Comparison of ENCODE assay signal across 19 cellular contexts in the genomic region with DNA sequence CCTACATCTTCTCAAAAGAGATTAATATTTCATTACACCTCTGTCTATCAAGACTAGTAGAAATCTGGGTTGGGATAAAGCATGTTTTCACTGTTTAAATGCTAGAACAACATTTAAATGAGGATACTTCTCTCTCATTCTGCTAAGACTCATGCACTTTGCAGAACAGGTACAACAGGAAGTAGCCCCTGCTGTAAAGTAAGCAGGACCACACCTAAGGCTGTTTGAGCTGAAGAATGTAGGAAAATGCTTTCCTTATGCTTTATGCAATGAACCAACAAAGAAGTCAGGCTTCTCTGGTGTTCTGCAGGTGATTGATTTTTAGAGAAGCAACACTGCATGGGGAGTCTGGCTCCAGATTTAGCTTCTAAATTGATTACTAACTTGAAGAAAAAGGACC.
DNase-seq lines count a peak whose midpoint lies in the region; ATAC-seq, FAIRE-seq and TF ChIP-seq lines count a peak whose summit lies in the region.
"Had no signal": no experiment of that assay in that cellular context is flagged by ENCODE, and none has a peak within 500 bp of the region (broad histone marks: within the 10 kb centered on the region; RNA-seq: fewer than 3 reads in every experiment).

No MANE protein-coding gene starts in this region.

- CTCF ChIA-PET in WTC11 (lab: Charles Lee) = interaction anchor here (2.0 to 2.1 kb wide), 2 partner anchors 103 to 191 kb away, joined by 6 to 8 read pairs; no protein-coding TSS in a partner anchor
- CTCF ChIA-PET in activated CD4-positive, alpha-beta T cell treated with anti-CD3 and anti-CD28 coated beads for 36 hours (lab: Charles Lee) = no interaction called here

- H4K20me1 ChIP-seq in hepatocyte (ENCODE audit: insufficient read depth, poor library complexity, severe bottlenecking) = no peaks in the 10 kb centered on the region
- H4K20me1 ChIP-seq: BLaER1 treated with 17β-estradiol and CSF1 and Interleukin-3, amounts not matched to agents 10 nM and 100 nM had no signal

- H3K4me1 Mint-ChIP-seq in WTC11 (0 out of 2 replicates have a peak, but pooled peaks cover 9% of the 10 kb centered on the region), type B pancreatic cell (ENCODE audit: unreplicated experiment) (peaks cover 10% of the 10 kb centered on the region)
- no peaks in the 10 kb centered on the region for H3K4me1 Mint-ChIP-seq in activated CD4-positive, alpha-beta T cell treated with anti-CD3 and anti-CD28 coated beads for 36 hours
- H3K4me1 Mint-ChIP-seq: CD8-positive, alpha-beta memory T cell had no signal

- no peak overlapping the region for H3K4me3 ChIP-seq in hepatocyte
- H3K4me3 ChIP-seq: BLaER1 treated with 17β-estradiol and CSF1 and Interleukin-3, amounts not matched to agents 10 nM and 100 nM; SK-N-MC had no signal

- H3K36me3 Mint-ChIP-seq in WTC11 (peaks cover 10% of the 10 kb centered on the region), type B pancreatic cell (peaks cover 3% of the 10 kb centered on the region)
- H3K36me3 Mint-ChIP-seq in activated CD4-positive, alpha-beta T cell treated with anti-CD3 and anti-CD28 coated beads for 36 hours (ENCODE audit: low read depth) = no peaks in the 10 kb centered on the region
- H3K36me3 Mint-ChIP-seq: CD8-positive, alpha-beta memory T cell had no signal

- H3K27me3 Mint-ChIP-seq in WTC11 (ENCODE audit: low read depth) (no peaks in the 10 kb centered on the region), type B pancreatic cell (no peaks in the 10 kb centered on the region)
- peaks cover 3% of the 10 kb centered on the region for H3K27me3 Mint-ChIP-seq in activated CD4-positive, alpha-beta T cell treated with anti-CD3 and anti-CD28 coated beads for 36 hours

- H3K27me3 ChIP-seq in hepatocyte = no peaks in the 10 kb centered on the region
- H3K27me3 ChIP-seq: BLaER1 treated with 17β-estradiol and CSF1 and Interleukin-3, amounts not matched to agents 10 nM and 100 nM had no signal

- no peaks in the 10 kb centered on the region for H3K9me2 ChIP-seq in hepatocyte (replicated peaks; ENCODE audit: insufficient read depth)

- H3K36me3 ChIP-seq in hepatocyte (replicated peaks; ENCODE audit: insufficient read depth, low read depth) = no peaks in the 10 kb centered on the region
- H3K36me3 ChIP-seq: BLaER1 treated with 17β-estradiol and CSF1 and Interleukin-3, amounts not matched to agents 10 nM and 100 nM had no signal

- TF ChIP-seq CTCF in WTC11 (IDR thresholded peaks at IDR 0.05) = no peak
- TF ChIP-seq CTCF in hepatocyte (IDR thresholded peaks at IDR 0.05; ENCODE audit: poor library complexity) = no peak
- no peak for TF ChIP-seq CTCF in type B pancreatic cell (conservative IDR thresholded peaks at IDR 0.05)

- FAIRE-seq in urothelium cell line (lab: Jason Lieb, UNC) = no peak
- FAIRE-seq: GM12892, HepG2 had no signal

- ATAC-seq in WTC11 = peak; percentile 51
- no peak for ATAC-seq in activated CD4-positive, alpha-beta T cell treated with anti-CD3 and anti-CD28 coated beads for 36 hours
- ATAC-seq: HepG2 had no signal

- no peak overlapping the region for H3K27ac Mint-ChIP-seq in WTC11
- H3K27ac Mint-ChIP-seq in type B pancreatic cell = peak overlapping the region; percentile 77
- H3K27ac Mint-ChIP-seq in activated CD4-positive, alpha-beta T cell treated with anti-CD3 and anti-CD28 coated beads for 36 hours = no peak overlapping the region
- H3K27ac Mint-ChIP-seq: CD8-positive, alpha-beta memory T cell had no signal

- H3K4me1 ChIP-seq in hepatocyte (ENCODE audit: insufficient read depth) = no peaks in the 10 kb centered on the region
- H3K4me1 ChIP-seq: BLaER1 treated with 17β-estradiol and CSF1 and Interleukin-3, amounts not matched to agents 10 nM and 100 nM had no signal

- no peaks in the 10 kb centered on the region for H3K79me2 ChIP-seq in hepatocyte

- H3K4me2 ChIP-seq in hepatocyte = no peak overlapping the region
- H3K4me2 ChIP-seq: BLaER1 treated with 17β-estradiol and CSF1 and Interleukin-3, amounts not matched to agents 10 nM and 100 nM had no signal

- POLR2A ChIA-PET in WTC11 (lab: Charles Lee) = no interaction called here
- POLR2A ChIA-PET in activated CD4-positive, alpha-beta T cell treated with anti-CD3 and anti-CD28 coated beads for 36 hours (lab: Charles Lee) = no interaction called here

- H3K27ac ChIP-seq in hepatocyte = peak overlapping the region; percentile 43
- H3K27ac ChIP-seq: BLaER1 treated with 17β-estradiol and CSF1 and Interleukin-3, amounts not matched to agents 10 nM and 100 nM; SK-N-MC had no signal

- H2AFZ ChIP-seq in hepatocyte = no peak overlapping the region

- no peaks in the 10 kb centered on the region for H3K9me3 ChIP-seq in hepatocyte (ENCODE audit: low read depth)

- H3K9me3 Mint-ChIP-seq in WTC11 (peaks cover 26% of the 10 kb centered on the region), type B pancreatic cell (peaks cover 7% of the 10 kb centered on the region)
- H3K9me3 Mint-ChIP-seq in activated CD4-positive, alpha-beta T cell treated with anti-CD3 and anti-CD28 coated beads for 36 hours (ENCODE audit: low read depth) = peaks cover 5% of the 10 kb centered on the region

- intact Hi-C loops in activated CD4-positive, alpha-beta T cell treated with anti-CD3 and anti-CD28 coated beads for 36 hours (cut with DNase I, micrococcal nuclease) = no loop called here

- no peak overlapping the region for H3K4me3 Mint-ChIP-seq in WTC11
- peak overlapping the region; percentile 54 for H3K4me3 Mint-ChIP-seq in type B pancreatic cell
- no peak overlapping the region for H3K4me3 Mint-ChIP-seq in activated CD4-positive, alpha-beta T cell treated with anti-CD3 and anti-CD28 coated beads for 36 hours
- H3K4me3 Mint-ChIP-seq: CD8-positive, alpha-beta memory T cell had no signal

- peak; percentile 53 for DNase-seq in NCI-H748 (lab: John Stamatoyannopoulos, UW; ENCODE audit: unreplicated experiment)
- no peak for DNase-seq in NCI-H748 treated with DMSO at 0.1 percent for 48 hours (lab: John Stamatoyannopoulos, UW)
- DNase-seq in WTC11 (ENCODE audit: low spot score) = no peak
- DNase-seq in hepatocyte (ENCODE audit: low spot score) = peak; percentile 38
- DNase-seq in type B pancreatic cell (ENCODE audit: extremely low spot score, unreplicated experiment) = no peak
- no peak for DNase-seq in activated CD4-positive, alpha-beta T cell treated with anti-CD3 and anti-CD28 coated beads for 36 hours
- DNase-seq in urothelium cell line (ENCODE audit: low spot score) = no peak
- no peak for DNase-seq in NCI-H1930 (lab: John Stamatoyannopoulos, UW)
- DNase-seq: CD8-positive, alpha-beta memory T cell; GOT3; KG1; NCI-H1092; NCI-H146; NCI-H2081 treated with DMSO at 0.1 percent for 48 hours; NCI-H526 treated with DMSO at 0.1 percent for 48 hours had no signal

TF ChIP-seq in WTC11, 78 proteins besides CTCF, POLR2A, EP300 and RAD21 (continues in another document):
- TF ChIP-seq, protein P1, sequence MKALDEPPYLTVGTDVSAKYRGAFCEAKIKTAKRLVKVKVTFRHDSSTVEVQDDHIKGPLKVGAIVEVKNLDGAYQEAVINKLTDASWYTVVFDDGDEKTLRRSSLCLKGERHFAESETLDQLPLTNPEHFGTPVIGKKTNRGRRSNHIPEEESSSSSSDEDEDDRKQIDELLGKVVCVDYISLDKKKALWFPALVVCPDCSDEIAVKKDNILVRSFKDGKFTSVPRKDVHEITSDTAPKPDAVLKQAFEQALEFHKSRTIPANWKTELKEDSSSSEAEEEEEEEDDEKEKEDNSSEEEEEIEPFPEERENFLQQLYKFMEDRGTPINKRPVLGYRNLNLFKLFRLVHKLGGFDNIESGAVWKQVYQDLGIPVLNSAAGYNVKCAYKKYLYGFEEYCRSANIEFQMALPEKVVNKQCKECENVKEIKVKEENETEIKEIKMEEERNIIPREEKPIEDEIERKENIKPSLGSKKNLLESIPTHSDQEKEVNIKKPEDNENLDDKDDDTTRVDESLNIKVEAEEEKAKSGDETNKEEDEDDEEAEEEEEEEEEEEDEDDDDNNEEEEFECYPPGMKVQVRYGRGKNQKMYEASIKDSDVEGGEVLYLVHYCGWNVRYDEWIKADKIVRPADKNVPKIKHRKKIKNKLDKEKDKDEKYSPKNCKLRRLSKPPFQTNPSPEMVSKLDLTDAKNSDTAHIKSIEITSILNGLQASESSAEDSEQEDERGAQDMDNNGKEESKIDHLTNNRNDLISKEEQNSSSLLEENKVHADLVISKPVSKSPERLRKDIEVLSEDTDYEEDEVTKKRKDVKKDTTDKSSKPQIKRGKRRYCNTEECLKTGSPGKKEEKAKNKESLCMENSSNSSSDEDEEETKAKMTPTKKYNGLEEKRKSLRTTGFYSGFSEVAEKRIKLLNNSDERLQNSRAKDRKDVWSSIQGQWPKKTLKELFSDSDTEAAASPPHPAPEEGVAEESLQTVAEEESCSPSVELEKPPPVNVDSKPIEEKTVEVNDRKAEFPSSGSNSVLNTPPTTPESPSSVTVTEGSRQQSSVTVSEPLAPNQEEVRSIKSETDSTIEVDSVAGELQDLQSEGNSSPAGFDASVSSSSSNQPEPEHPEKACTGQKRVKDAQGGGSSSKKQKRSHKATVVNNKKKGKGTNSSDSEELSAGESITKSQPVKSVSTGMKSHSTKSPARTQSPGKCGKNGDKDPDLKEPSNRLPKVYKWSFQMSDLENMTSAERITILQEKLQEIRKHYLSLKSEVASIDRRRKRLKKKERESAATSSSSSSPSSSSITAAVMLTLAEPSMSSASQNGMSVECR (CRISPR knock-in tag; IDR thresholded peaks at IDR 0.05; ENCODE audit: borderline replicate concordance) = no peak
- TF ChIP-seq ZNF671 (CRISPR knock-in tag; IDR thresholded peaks at IDR 0.05) (no peak), NFE2L1 (CRISPR knock-in tag; IDR thresholded peaks at IDR 0.05) (no peak), CREB1 (CRISPR knock-in tag; IDR thresholded peaks at IDR 0.05) (no peak), EMX1 (CRISPR knock-in tag; IDR thresholded peaks at IDR 0.05) (no peak), SOX15 (CRISPR knock-in tag; IDR thresholded peaks at IDR 0.05) (no peak), GTF2I (CRISPR knock-in tag; conservative IDR thresholded peaks at IDR 0.05) (no peak)
- TF ChIP-seq, protein P2, sequence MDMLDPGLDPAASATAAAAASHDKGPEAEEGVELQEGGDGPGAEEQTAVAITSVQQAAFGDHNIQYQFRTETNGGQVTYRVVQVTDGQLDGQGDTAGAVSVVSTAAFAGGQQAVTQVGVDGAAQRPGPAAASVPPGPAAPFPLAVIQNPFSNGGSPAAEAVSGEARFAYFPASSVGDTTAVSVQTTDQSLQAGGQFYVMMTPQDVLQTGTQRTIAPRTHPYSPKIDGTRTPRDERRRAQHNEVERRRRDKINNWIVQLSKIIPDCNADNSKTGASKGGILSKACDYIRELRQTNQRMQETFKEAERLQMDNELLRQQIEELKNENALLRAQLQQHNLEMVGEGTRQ (CRISPR knock-in tag; IDR thresholded peaks at IDR 0.05) = no peak
- TF ChIP-seq, protein P3, sequence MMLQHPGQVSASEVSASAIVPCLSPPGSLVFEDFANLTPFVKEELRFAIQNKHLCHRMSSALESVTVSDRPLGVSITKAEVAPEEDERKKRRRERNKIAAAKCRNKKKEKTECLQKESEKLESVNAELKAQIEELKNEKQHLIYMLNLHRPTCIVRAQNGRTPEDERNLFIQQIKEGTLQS (CRISPR knock-in tag; conservative IDR thresholded peaks at IDR 0.05) = no peak

Comparison
In these comparisons a context has a peak if more than half of its experiments do, and no peak if none do; other contexts are left out.
1. DNase-seq: peak in NCI-H748 (single experiment) and hepatocyte (single experiment); none in NCI-H748 treated with DMSO at 0.1 percent for 48 hours (single experiment), WTC11 (single experiment), type B pancreatic cell (single experiment), activated CD4-positive, alpha-beta T cell treated with anti-CD3 and anti-CD28 coated beads for 36 hours (single experiment), urothelium cell line (single experiment) and NCI-H1930 (0 of 2).